32 cellular contexts compared by ENCODE assay signal in genomic region chr6:21565431-21565830, GRCh38.
"Had no signal": no experiment of that assay in that cellular context is flagged by ENCODE, and none has a peak within 500 bp of the region (broad histone marks: within the 10 kb centered on the region; RNA-seq: fewer than 3 reads in every experiment).

No MANE protein-coding gene starts in this region.

- H3K27ac Mint-ChIP-seq: activated CD8-positive, alpha-beta T cell treated with anti-CD3 and anti-CD28 coated beads for 36 hours; activated naive CD8-positive, alpha-beta T cell treated with anti-CD3 and anti-CD28 coated beads for 36 hours; activated naive CD8-positive, alpha-beta T cell treated with anti-CD3 and anti-CD28 coated beads, Interleukin-2, amount 50 U/mL, for 24 hours; activated T-helper 17 cell treated with anti-CD3 and anti-CD28 coated beads, Interleukin-2, amount 50 U/mL, for 72 hours; endodermal cell; T-helper 17 cell; T-helper 2 cell treated with Interferon-gamma antibody and Interleukin-4, amounts not matched to agents 5 μg/mL and 100 μg/mL, for 36 hours had no signal

- H3K9me3 Mint-ChIP-seq: activated CD8-positive, alpha-beta T cell treated with anti-CD3 and anti-CD28 coated beads for 36 hours; activated naive CD8-positive, alpha-beta T cell treated with anti-CD3 and anti-CD28 coated beads for 36 hours; activated naive CD8-positive, alpha-beta T cell treated with anti-CD3 and anti-CD28 coated beads, Interleukin-2, amount 50 U/mL, for 24 hours; activated T-cell treated with anti-CD3 and anti-CD28 coated beads, Interleukin-2, amount 50 U/mL, for 4 hours; activated T-helper 17 cell treated with anti-CD3 and anti-CD28 coated beads, Interleukin-2, amount 50 U/mL, for 72 hours; T-helper 2 cell treated with Interferon-gamma antibody and Interleukin-4, amounts not matched to agents 5 μg/mL and 100 μg/mL, for 36 hours had no signal

- H3K27me3 ChIP-seq: adrenal gland, body of pancreas, colonic mucosa, esophagus muscularis mucosa, foreskin keratinocyte, gastroesophageal sphincter, heart right ventricle had no signal

- H3K9me3 ChIP-seq: adrenal gland, body of pancreas, colonic mucosa, esophagus muscularis mucosa had no signal

- H3K4me1 ChIP-seq: adrenal gland, body of pancreas, colonic mucosa, esophagus muscularis mucosa, foreskin keratinocyte, gastroesophageal sphincter, heart right ventricle had no signal

- H3K36me3 ChIP-seq: adrenal gland, colonic mucosa, esophagus muscularis mucosa, gastroesophageal sphincter, heart right ventricle had no signal

- H3K27ac ChIP-seq: adrenal gland, body of pancreas, colonic mucosa, esophagus muscularis mucosa, foreskin keratinocyte, gastroesophageal sphincter, heart right ventricle had no signal

- H3K4me3 Mint-ChIP-seq: activated CD8-positive, alpha-beta T cell treated with anti-CD3 and anti-CD28 coated beads for 36 hours; activated naive CD8-positive, alpha-beta T cell treated with anti-CD3 and anti-CD28 coated beads for 36 hours; activated naive CD8-positive, alpha-beta T cell treated with anti-CD3 and anti-CD28 coated beads, Interleukin-2, amount 50 U/mL, for 24 hours; activated T-cell treated with anti-CD3 and anti-CD28 coated beads, Interleukin-2, amount 50 U/mL, for 4 hours; activated T-helper 17 cell treated with anti-CD3 and anti-CD28 coated beads, Interleukin-2, amount 50 U/mL, for 72 hours; endodermal cell; T-helper 17 cell; T-helper 2 cell treated with Interferon-gamma antibody and Interleukin-4, amounts not matched to agents 5 μg/mL and 100 μg/mL, for 36 hours had no signal

- H3K27me3 Mint-ChIP-seq: activated CD8-positive, alpha-beta T cell treated with anti-CD3 and anti-CD28 coated beads for 36 hours; activated naive CD8-positive, alpha-beta T cell treated with anti-CD3 and anti-CD28 coated beads, Interleukin-2, amount 50 U/mL, for 24 hours had no signal

- DNase-seq: activated CD4-positive, alpha-beta T cell treated with anti-CD3 and anti-CD28 coated beads for 4 hours; activated CD4-positive, alpha-beta T cell treated with anti-CD3 and anti-CD28 coated beads, Interleukin-2, amount 50 U/mL, for 1 hour; activated CD4-positive, alpha-beta T cell treated with anti-CD3 and anti-CD28 coated beads, Interleukin-2, amount 50 U/mL, for 48 hours; activated CD4-positive, CD25-positive, alpha-beta regulatory T cell; activated CD4-positive, CD25-positive, alpha-beta regulatory T cell treated with anti-CD3 and anti-CD28 coated beads, Interleukin-2, amount 50 U/mL, for 72 hours; activated CD8-positive, alpha-beta memory T cell treated with anti-CD3 and anti-CD28 coated beads for 24 hours; activated CD8-positive, alpha-beta T cell treated with anti-CD3 and anti-CD28 coated beads for 36 hours; activated effector memory CD4-positive, alpha-beta T cell treated with Interleukin-2 at 50 U/mL for 16 hours; activated gamma-delta T cell treated with Interleukin-2 at 50 U/mL for 16 hours; activated naive CD4-positive, alpha-beta T cell treated with anti-CD3 and anti-CD28 coated beads, Interleukin-2, amount 50 U/mL, for 16 hours; activated naive CD4-positive, alpha-beta T cell treated with Interleukin-2 at 50 U/mL for 16 hours; activated naive CD8-positive, alpha-beta T cell treated with anti-CD3 and anti-CD28 coated beads for 36 hours; activated naive CD8-positive, alpha-beta T cell treated with anti-CD3 and anti-CD28 coated beads, Interleukin-2, amount 50 U/mL, for 24 hours; activated T-cell treated with anti-CD3 and anti-CD28 coated beads, Interleukin-2, amount 50 U/mL, for 4 hours; adrenal gland; amygdala; aorta; body of pancreas; caudate nucleus; colonic mucosa; effector CD8-positive, alpha-beta T cell; endodermal cell; erythroblast; foreskin keratinocyte; heart right ventricle; T-helper 1 cell; T-helper 17 cell; T1000 had no signal

- H3K36me3 Mint-ChIP-seq: activated naive CD8-positive, alpha-beta T cell treated with anti-CD3 and anti-CD28 coated beads for 36 hours had no signal

- H3K4me1 Mint-ChIP-seq: activated naive CD8-positive, alpha-beta T cell treated with anti-CD3 and anti-CD28 coated beads for 36 hours; activated naive CD8-positive, alpha-beta T cell treated with anti-CD3 and anti-CD28 coated beads, Interleukin-2, amount 50 U/mL, for 24 hours; activated T-helper 17 cell treated with anti-CD3 and anti-CD28 coated beads, Interleukin-2, amount 50 U/mL, for 72 hours; endodermal cell; T-helper 17 cell had no signal

- ATAC-seq: activated CD8-positive, alpha-beta T cell treated with anti-CD3 and anti-CD28 coated beads for 36 hours; activated naive CD8-positive, alpha-beta T cell treated with anti-CD3 and anti-CD28 coated beads, Interleukin-2, amount 50 U/mL, for 24 hours; activated T-cell treated with anti-CD3 and anti-CD28 coated beads, Interleukin-2, amount 50 U/mL, for 4 hours; activated T-helper 17 cell treated with anti-CD3 and anti-CD28 coated beads, Interleukin-2, amount 50 U/mL, for 72 hours; body of pancreas; foreskin keratinocyte; gastroesophageal sphincter; heart right ventricle; T-helper 17 cell had no signal

- H3K4me3 ChIP-seq: adrenal gland, body of pancreas, colonic mucosa, esophagus muscularis mucosa, gastroesophageal sphincter, heart right ventricle had no signal
